Comparison of ENCODE assay signal across 8 cellular contexts in genomic region chr2:105744909-105745853, GRCh38. TPM values are rescaled to one million over a fixed set of nuclear protein-coding genes. Genes with fewer than 3 reads are reported as not detected.
DNase-seq lines count a peak whose midpoint lies in the region; ATAC-seq and TF ChIP-seq lines count a peak whose summit lies in the region.

TSS of gene NCK2 (plus strand) at chr2:105744912. CDS start at chr2:105855064, 110,152 bp downstream.

- H3K9ac ChIP-seq in mucosa of stomach (ENCODE audit: low read length) = peak within 1 kb of the TSS; percentile 87

- H3K4me1 Mint-ChIP-seq in activated CD4-positive, alpha-beta memory T cell treated with anti-CD3 and anti-CD28 coated beads for 36 hours (ENCODE audit: low read depth) = peaks cover 80% of the 10 kb centered on the region

- no peaks in the 10 kb centered on the region for H3K9me3 Mint-ChIP-seq in activated CD4-positive, alpha-beta memory T cell treated with anti-CD3 and anti-CD28 coated beads for 36 hours

- peak within 1 kb of the TSS; percentile 97 for H3K4me3 Mint-ChIP-seq in activated CD4-positive, alpha-beta memory T cell treated with anti-CD3 and anti-CD28 coated beads for 36 hours

- H3K4me1 ChIP-seq in mucosa of stomach (ENCODE audit: control insufficient read depth, insufficient read depth, low read length) (peaks cover 36% of the 10 kb centered on the region), aorta (ENCODE audit: control insufficient read depth in 1 of 2, insufficient read depth in 2 of 2, low read length in 2 of 2) (peaks cover 0 to 5% of the 10 kb centered on the region in 2 donors)

- POLR2A ChIA-PET in GM10248 (lab: Yijun Ruan, JAX) = no interaction called here
- POLR2A ChIA-PET in activated CD4-positive, alpha-beta memory T cell treated with anti-CD3 and anti-CD28 coated beads for 36 hours (lab: Charles Lee) = interaction anchor here (0.7 to 4.6 kb wide), 15 partner anchors 11 to 169 kb away, joined by 3 to 91 read pairs (median 12); no protein-coding TSS in a partner anchor

- no peak for TF ChIP-seq POLR2A in erythroblast (IDR thresholded peaks at IDR 0.05; ENCODE audit: low read length)

- CTCF ChIA-PET in GM10248 (lab: Yijun Ruan, JAX) = interaction anchor here (1.0 to 4.6 kb wide), 5 partner anchors 8 to 54 kb away, joined by 4 to 20 read pairs (median 5); no protein-coding TSS in a partner anchor
- CTCF ChIA-PET in activated CD4-positive, alpha-beta memory T cell treated with anti-CD3 and anti-CD28 coated beads for 36 hours (lab: Charles Lee) = interaction anchor here (0.8 to 3.1 kb wide), 7 partner anchors 11 to 168 kb away, joined by 3 to 16 read pairs (median 4); no protein-coding TSS in a partner anchor

- WGBS in aorta, 2 donors = 1% methylated on average over 52 to 118 of the region's 119 CpGs

- peak within 1 kb of the TSS; percentile 59 to 67 for H3K27ac ChIP-seq in aorta (ENCODE audit: low read depth in 1 of 2, low read length in 2 of 2)

- TF ChIP-seq CTCF in GM10248 (IDR thresholded peaks at IDR 0.05; ENCODE audit: control extremely low read depth, extremely low read depth, low read depth, missing control alignments) = no peak

- intact Hi-C loops in activated CD4-positive, alpha-beta memory T cell treated with anti-CD3 and anti-CD28 coated beads for 36 hours (cut with micrococcal nuclease) = loop anchor here (5.0 to 10.0 kb wide), 5 partner anchors 93 to 447 kb away; partner anchors contain the start of genes C2orf49 and UXS1
- intact Hi-C loops in aorta (cut with DNase I) = loop anchor here in 1 of 2 donors (5.0 to 10.0 kb wide), 4 partner anchors 37 to 170 kb away; no protein-coding TSS in a partner anchor

- H3K9me3 ChIP-seq in mucosa of stomach (ENCODE audit: control insufficient read depth, low read length) (no peaks in the 10 kb centered on the region), aorta (ENCODE audit: control insufficient read depth, low read length) (no peaks in the 10 kb centered on the region)

- H3K27me3 ChIP-seq in mucosa of stomach (ENCODE audit: control insufficient read depth, insufficient read depth, low read length) (no peaks in the 10 kb centered on the region), aorta (ENCODE audit: control insufficient read depth in 1 of 2, insufficient read depth in 2 of 2, low read length in 1 of 2) (peaks cover 0 to 1% of the 10 kb centered on the region in 2 donors)

- H3K36me3 ChIP-seq in mucosa of stomach (ENCODE audit: control insufficient read depth, insufficient read depth, low read length) (no peaks in the 10 kb centered on the region), aorta (ENCODE audit: control insufficient read depth in 1 of 2, insufficient read depth in 2 of 2, low read length in 1 of 2) (no peaks in the 10 kb centered on the region)

- DNase-seq in GM10248 (ENCODE audit: extremely low spot score) = peak; percentile 32
- DNase-seq in HT1080 (ENCODE audit: low read depth) = peak; percentile 17
- DNase-seq in activated CD4-positive, alpha-beta memory T cell treated with anti-CD3 and anti-CD28 coated beads for 36 hours = peak; percentile 42
- peak; percentile 32 to 37 for DNase-seq in erythroblast (lab: John Stamatoyannopoulos, UW)
- DNase-seq in aorta = peak; percentile 51 to 78
- DNase-seq in OCI-M2 (lab: John Stamatoyannopoulos, UW; ENCODE audit: unreplicated experiment) = no peak

- ATAC-seq in GM21390 (IDR thresholded peaks at IDR 0.05; ENCODE audit: unreplicated experiment) (peak; percentile 15), aorta (ENCODE audit: low FRiP score) (peak; percentile 72)

- peaks cover 44% of the 10 kb centered on the region for H3K36me3 Mint-ChIP-seq in activated CD4-positive, alpha-beta memory T cell treated with anti-CD3 and anti-CD28 coated beads for 36 hours

- H3K4me3 ChIP-seq in mucosa of stomach (ENCODE audit: low read length) (peak within 1 kb of the TSS; percentile 68), aorta (ENCODE audit: low read length in 2 of 2) (peak within 1 kb of the TSS; percentile 97 to 100)

- H3K27ac Mint-ChIP-seq in activated CD4-positive, alpha-beta memory T cell treated with anti-CD3 and anti-CD28 coated beads for 36 hours = peak within 1 kb of the TSS; percentile 99

- H3K27me3 Mint-ChIP-seq in activated CD4-positive, alpha-beta memory T cell treated with anti-CD3 and anti-CD28 coated beads for 36 hours = no peaks in the 10 kb centered on the region

RNA-seq across cellular contexts. Expression of gene NCK2, which starts in this region (rescaled TPM):
- 39.9 and 51.3 TPM in 2 replicates for total RNA-seq in HT1080 (2014; rRNA removed; shearing (Covaris generic))
- polyA plus RNA-seq in HT1080 (2015; cell fraction: cytosol; rRNA removed) = 30.1 and 33.5 TPM in 2 replicates
- 10.8 and 12.7 TPM in 2 replicates for polyA plus RNA-seq in HT1080 (2015; cell fraction: nucleus; rRNA removed)
- 10 to 100 TPM; 81.8 to 85.8 TPM for total RNA-seq in activated CD4-positive, alpha-beta memory T cell treated with anti-CD3 and anti-CD28 coated beads for 36 hours
- 10 to 100 TPM; 38.9 to 44.6 TPM for total RNA-seq in aorta
- 10 to 100 TPM; 28.8 to 42.9 TPM for polyA plus RNA-seq in aorta
